In genomic region chr13:50451609-50452008, GRCh38 we compare ENCODE assay signal across 27 cellular contexts.
"Had no signal": no experiment of that assay in that cellular context is flagged by ENCODE, and none has a peak within 500 bp of the region (broad histone marks: within the 10 kb centered on the region; RNA-seq: fewer than 3 reads in every experiment).

No MANE protein-coding gene starts in this region.

- H3K27ac Mint-ChIP-seq: activated B cell treated with CpG ODN at 0.5 μM for 24 hours; activated CD4-positive, alpha-beta T cell treated with anti-CD3 and anti-CD28 coated beads for 36 hours; activated naive CD8-positive, alpha-beta T cell treated with anti-CD3 and anti-CD28 coated beads for 36 hours; activated T-helper 2 cell treated with anti-CD3 and anti-CD28 coated beads, Interferon-gamma antibody, Interleukin-2, Interleukin-4, amounts not matched to agents 10 μg/mL and 5 μg/mL and 100 μg/mL, durations not matched to agents 14 hours and 24 hours and 36 hours; natural killer cell treated with Interleukin-12 subunit alpha and Interleukin-12 subunit beta and Interleukin-15 and Interleukin-18, amount 100 ng/mL, for 72 hours; stimulated activated memory B cell treated with anti-CD40 and anti-IgM and Interleukin-4, amounts not matched to agents 10 μg/mL and 1 μg/mL and 100 μg/mL, for 72 hours had no signal

- H3K4me1 Mint-ChIP-seq: activated B cell treated with CpG ODN at 0.5 μM for 24 hours; stimulated activated memory B cell treated with anti-CD40 and anti-IgM and Interleukin-4, amounts not matched to agents 10 μg/mL and 1 μg/mL and 100 μg/mL, for 72 hours had no signal

- H3K4me1 ChIP-seq: breast epithelium, parathyroid adenoma, sigmoid colon, stomach, transverse colon, uterus had no signal

- H3K9me3 ChIP-seq: breast epithelium, esophagus muscularis mucosa, heart right ventricle, sigmoid colon, stomach, suprapubic skin, transverse colon, uterus had no signal

- H3K27me3 Mint-ChIP-seq: activated B cell treated with CpG ODN at 0.5 μM for 24 hours; activated CD4-positive, alpha-beta T cell treated with anti-CD3 and anti-CD28 coated beads for 36 hours; activated naive CD8-positive, alpha-beta T cell treated with anti-CD3 and anti-CD28 coated beads for 36 hours; central memory CD8-positive, alpha-beta T cell; effector memory CD8-positive, alpha-beta T cell; natural killer cell treated with Interleukin-12 subunit alpha and Interleukin-12 subunit beta and Interleukin-15 and Interleukin-18, amount 100 ng/mL, for 72 hours; stimulated activated memory B cell treated with anti-CD40 and anti-IgM and Interleukin-4, amounts not matched to agents 10 μg/mL and 1 μg/mL and 100 μg/mL, for 72 hours had no signal

- H3K27ac ChIP-seq: breast epithelium, dorsolateral prefrontal cortex, esophagus muscularis mucosa, parathyroid adenoma, sigmoid colon, stomach, suprapubic skin, transverse colon, uterus had no signal

- H3K36me3 Mint-ChIP-seq: activated naive CD8-positive, alpha-beta T cell treated with anti-CD3 and anti-CD28 coated beads for 36 hours; natural killer cell treated with Interleukin-12 subunit alpha and Interleukin-12 subunit beta and Interleukin-15 and Interleukin-18, amount 100 ng/mL, for 72 hours; stimulated activated memory B cell treated with anti-CD40 and anti-IgM and Interleukin-4, amounts not matched to agents 10 μg/mL and 1 μg/mL and 100 μg/mL, for 72 hours had no signal

- H3K4me3 ChIP-seq: breast epithelium, dorsolateral prefrontal cortex, esophagus muscularis mucosa, heart right ventricle, sigmoid colon, smooth muscle cell, stomach, suprapubic skin, transverse colon, uterus had no signal

- ATAC-seq: activated CD4-positive, alpha-beta T cell treated with anti-CD3 and anti-CD28 coated beads for 36 hours; activated T-cell treated with anti-CD3 and anti-CD28 coated beads, Interleukin-2, amount 50 U/mL, for 4 hours; effector memory CD8-positive, alpha-beta T cell; heart right ventricle; left colon; natural killer cell treated with Interleukin-12 subunit alpha and Interleukin-12 subunit beta and Interleukin-15 and Interleukin-18, amount 100 ng/mL, for 72 hours; stimulated activated memory B cell treated with anti-CD40 and anti-IgM and Interleukin-4, amounts not matched to agents 10 μg/mL and 1 μg/mL and 100 μg/mL, for 72 hours had no signal

- H3K36me3 ChIP-seq: breast epithelium, esophagus muscularis mucosa, heart right ventricle, sigmoid colon, stomach, suprapubic skin, transverse colon, uterus had no signal

- H3K9me3 Mint-ChIP-seq: activated B cell treated with CpG ODN at 0.5 μM for 24 hours; activated naive CD8-positive, alpha-beta T cell treated with anti-CD3 and anti-CD28 coated beads for 36 hours; activated T-cell treated with anti-CD3 and anti-CD28 coated beads, Interleukin-2, amount 50 U/mL, for 4 hours; activated T-helper 2 cell treated with anti-CD3 and anti-CD28 coated beads, Interferon-gamma antibody, Interleukin-2, Interleukin-4, amounts not matched to agents 10 μg/mL and 5 μg/mL and 100 μg/mL, durations not matched to agents 14 hours and 24 hours and 36 hours; central memory CD8-positive, alpha-beta T cell; effector memory CD8-positive, alpha-beta T cell; natural killer cell treated with Interleukin-12 subunit alpha and Interleukin-12 subunit beta and Interleukin-15 and Interleukin-18, amount 100 ng/mL, for 72 hours; stimulated activated memory B cell treated with anti-CD40 and anti-IgM and Interleukin-4, amounts not matched to agents 10 μg/mL and 1 μg/mL and 100 μg/mL, for 72 hours had no signal

- H3K4me3 Mint-ChIP-seq: activated B cell treated with CpG ODN at 0.5 μM for 24 hours; activated CD4-positive, alpha-beta T cell treated with anti-CD3 and anti-CD28 coated beads for 36 hours; activated naive CD8-positive, alpha-beta T cell treated with anti-CD3 and anti-CD28 coated beads for 36 hours; activated T-cell treated with anti-CD3 and anti-CD28 coated beads, Interleukin-2, amount 50 U/mL, for 4 hours; central memory CD8-positive, alpha-beta T cell; effector memory CD8-positive, alpha-beta T cell; natural killer cell treated with Interleukin-12 subunit alpha and Interleukin-12 subunit beta and Interleukin-15 and Interleukin-18, amount 100 ng/mL, for 72 hours; stimulated activated memory B cell treated with anti-CD40 and anti-IgM and Interleukin-4, amounts not matched to agents 10 μg/mL and 1 μg/mL and 100 μg/mL, for 72 hours had no signal

- DNase-seq: activated B cell treated with CpG ODN at 0.5 μM for 24 hours; activated CD4-positive, alpha-beta T cell treated with anti-CD3 and anti-CD28 coated beads for 36 hours; activated CD4-positive, alpha-beta T cell treated with anti-CD3 and anti-CD28 coated beads, Interleukin-2, amount 50 U/mL, for 48 hours; activated CD8-positive, alpha-beta memory T cell treated with anti-CD3 and anti-CD28 coated beads, Interleukin-2, amount 50 U/mL, for 48 hours; activated naive CD4-positive, alpha-beta T cell treated with Interleukin-2 at 50 U/mL for 16 hours; activated naive CD8-positive, alpha-beta T cell treated with anti-CD3 and anti-CD28 coated beads for 36 hours; activated T-cell treated with anti-CD3 and anti-CD28 coated beads, Interleukin-2, amount 50 U/mL, for 4 hours; dorsolateral prefrontal cortex; effector memory CD8-positive, alpha-beta T cell; heart right ventricle; islet precursor cell; left colon; sigmoid colon; stimulated activated CD4-positive, alpha-beta T cell treated with anti-CD3 and anti-CD28 coated beads, Interleukin-15, amount 100 ng/mL, for 24 hours; stomach; T-helper 9 cell; transverse colon; uterus had no signal

- H3K27me3 ChIP-seq: breast epithelium, esophagus muscularis mucosa, heart right ventricle, sigmoid colon, stomach, suprapubic skin, transverse colon, uterus had no signal
